ENCODE assay signal across 14 cellular contexts in the genomic region with DNA sequence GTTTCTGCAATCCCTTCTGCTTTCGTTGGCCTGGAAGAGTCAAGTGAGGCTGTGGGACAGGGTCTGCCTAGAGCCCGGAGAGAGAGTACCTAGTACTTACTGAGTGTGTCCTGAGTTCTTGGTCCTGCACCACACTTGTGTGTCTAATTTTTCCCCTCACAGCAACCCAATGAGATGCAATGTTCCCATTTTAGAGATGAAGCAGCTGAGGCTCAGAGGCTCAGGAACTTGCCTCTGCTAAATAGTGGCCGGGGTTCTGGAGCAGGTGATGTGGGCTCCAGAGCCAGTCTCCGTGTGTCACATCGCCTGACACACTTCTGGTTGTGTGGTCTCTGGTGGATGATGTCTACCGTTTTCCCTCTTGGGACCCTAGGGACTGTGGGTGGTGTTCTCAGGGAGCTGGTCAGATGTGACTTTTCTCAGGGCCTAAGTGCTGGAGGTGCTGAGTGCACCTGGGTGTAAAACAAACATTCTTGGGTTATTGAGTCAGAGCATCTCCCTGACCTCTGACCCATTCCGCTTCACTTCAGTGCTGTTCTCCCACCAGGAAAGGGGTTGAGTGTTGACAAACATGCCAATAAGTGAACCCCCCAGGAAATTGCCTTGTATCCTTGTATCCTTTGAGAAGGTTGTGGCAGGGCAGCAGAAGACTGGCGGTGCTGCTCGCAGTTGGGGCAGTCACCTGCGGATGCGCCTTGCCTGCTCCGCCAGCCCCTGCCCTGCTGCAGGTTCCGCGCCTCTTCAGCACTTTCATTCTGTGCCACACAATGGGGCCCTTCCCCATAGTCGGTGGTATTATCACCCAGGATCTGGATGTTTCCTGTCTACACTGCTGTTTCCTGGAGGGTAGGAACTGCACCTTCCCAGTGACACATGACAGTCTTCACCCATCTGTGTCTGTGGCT. TPM values are rescaled to one million over a fixed set of nuclear protein-coding genes. Genes with fewer than 3 reads are reported as not detected.
DNase-seq lines count a peak whose midpoint lies in the region; ATAC-seq and TF ChIP-seq lines count a peak whose summit lies in the region.
"Had no signal": no experiment of that assay in that cellular context is flagged by ENCODE, and none has a peak within 500 bp of the region (broad histone marks: within the 10 kb centered on the region; RNA-seq: fewer than 3 reads in every experiment).

No MANE protein-coding gene starts in this region.

- ATAC-seq in CD8-positive, alpha-beta T cell, result no peak
- ATAC-seq in GM21390 (IDR thresholded peaks at IDR 0.05; ENCODE audit: unreplicated experiment) (no peak), left cardiac atrium (no peak)
- ATAC-seq: activated CD8-positive, alpha-beta T cell treated with anti-CD3 and anti-CD28 coated beads, Interleukin-2, amount 10 ng/mL, durations not matched to agents 7 days and 5 days; stimulated activated naive CD8-positive, alpha-beta T cell treated with anti-CD3 and anti-CD28 coated beads, Interleukin-15, amount 100 ng/mL, for 72 hours had no signal

- CTCF ChIA-PET in CD8-positive, alpha-beta T cell (lab: Charles Lee), result interaction anchor here (0.9 to 1.6 kb wide), 2 partner anchors 9 to 16 kb away, joined by 3 to 8 read pairs; no protein-coding TSS in a partner anchor

- H3K4me1 Mint-ChIP-seq in CD8-positive, alpha-beta T cell (ENCODE audit: low read depth), result no peaks in the 10 kb centered on the region
- H3K4me1 Mint-ChIP-seq in osteocyte (ENCODE audit: unreplicated experiment), result peaks cover 43% of the 10 kb centered on the region

- no peak for TF ChIP-seq POLR2A in adrenal gland (IDR thresholded peaks at IDR 0.05)

- no peak for DNase-seq in CD8-positive, alpha-beta T cell
- DNase-seq in HT1080 (ENCODE audit: low read depth) (peak; percentile 56), choroid plexus epithelial cell (ENCODE audit: low read depth) (peak; percentile 54), osteocyte (ENCODE audit: extremely low spot score, unreplicated experiment) (no peak), middle frontal gyrus (ENCODE audit: extremely low spot score, low spot score) (no peak), adrenal gland (no peak), left cardiac atrium (no peak)
- DNase-seq: activated CD8-positive, alpha-beta T cell treated with anti-CD3 and anti-CD28 coated beads, Interleukin-2, amount 10 ng/mL, durations not matched to agents 7 days and 5 days; activated naive CD4-positive, alpha-beta T cell treated with anti-CD3 and anti-CD28 coated beads, Interleukin-2, amount 50 U/mL, for 16 hours; NCI-H2171 treated with DMSO at 0.1 percent for 48 hours; OCI-M1; stimulated activated naive CD8-positive, alpha-beta T cell treated with anti-CD3 and anti-CD28 coated beads, Interleukin-15, amount 100 ng/mL, for 72 hours had no signal

- WGBS in adrenal gland, 4 donors, result 81 to 92% (median 88%) methylated on average over 9 to 15 of the region's 15 CpGs

- H3K27ac Mint-ChIP-seq in CD8-positive, alpha-beta T cell, result peak overlapping the region; percentile 38
- no peak overlapping the region for H3K27ac Mint-ChIP-seq in osteocyte (ENCODE audit: unreplicated experiment)
- H3K27ac Mint-ChIP-seq: activated CD8-positive, alpha-beta T cell treated with anti-CD3 and anti-CD28 coated beads, Interleukin-2, amount 10 ng/mL, durations not matched to agents 7 days and 5 days had no signal

- H3K9me3 ChIP-seq in CD8-positive, alpha-beta T cell (ENCODE audit: low read length), result no peaks in the 10 kb centered on the region
- H3K9me3 ChIP-seq in adrenal gland (replicated peaks in 1 of 3), result no peaks in the 10 kb centered on the region
- H3K9me3 ChIP-seq: right atrium auricular region had no signal

- H3K27me3 ChIP-seq in CD8-positive, alpha-beta T cell (ENCODE audit: insufficient read depth, low read length), result no peaks in the 10 kb centered on the region
- H3K27me3 ChIP-seq in adrenal gland, result no peaks in the 10 kb centered on the region
- H3K27me3 ChIP-seq: right atrium auricular region had no signal

- no peaks in the 10 kb centered on the region for H3K36me3 ChIP-seq in CD8-positive, alpha-beta T cell (ENCODE audit: insufficient read depth, low read length)
- H3K36me3 ChIP-seq in adrenal gland (replicated peaks in 1 of 2), result no peaks in the 10 kb centered on the region
- H3K36me3 ChIP-seq: right atrium auricular region had no signal

- H3K4me1 ChIP-seq in CD8-positive, alpha-beta T cell (ENCODE audit: insufficient read depth, low read length), result no peaks in the 10 kb centered on the region
- H3K4me1 ChIP-seq in adrenal gland (replicated peaks in 1 of 2), result peaks cover 0 to 4% of the 10 kb centered on the region in 2 donors

- intact Hi-C loops in CD8-positive, alpha-beta T cell (cut with DNase I, micrococcal nuclease), result loop anchor here in 1 of 2 experiments (10.0 kb wide), 1 partner anchor 51 kb away; no protein-coding TSS in a partner anchor
- intact Hi-C loops in adrenal gland (cut with DNase I), result no loop called here
- intact Hi-C loops in left cardiac atrium (cut with DNase I), result no loop called here

- no peaks in the 10 kb centered on the region for H3K9me3 Mint-ChIP-seq in CD8-positive, alpha-beta T cell
- no peaks in the 10 kb centered on the region for H3K9me3 Mint-ChIP-seq in osteocyte (ENCODE audit: unreplicated experiment)
- H3K9me3 Mint-ChIP-seq: stimulated activated naive CD8-positive, alpha-beta T cell treated with anti-CD3 and anti-CD28 coated beads, Interleukin-15, amount 100 ng/mL, for 72 hours had no signal

- POLR2A ChIA-PET in CD8-positive, alpha-beta T cell (lab: Charles Lee), result no interaction called here

- no peak overlapping the region for H3K4me3 ChIP-seq in CD8-positive, alpha-beta T cell (ENCODE audit: low read depth, low read length)
- no peak overlapping the region for H3K4me3 ChIP-seq in choroid plexus epithelial cell (ENCODE audit: low read depth, low read length)
- no peak overlapping the region for H3K4me3 ChIP-seq in adrenal gland
- H3K4me3 ChIP-seq: right atrium auricular region had no signal

- no peak for TF ChIP-seq CTCF in CD8-positive, alpha-beta T cell (IDR thresholded peaks at IDR 0.05)
- TF ChIP-seq CTCF in choroid plexus epithelial cell (conservative IDR thresholded peaks at IDR 0.05; ENCODE audit: low read depth, low read length), result no peak
- TF ChIP-seq CTCF in osteocyte (IDR thresholded peaks at IDR 0.05), result no peak
- no peak for TF ChIP-seq CTCF in adrenal gland (IDR thresholded peaks at IDR 0.05)

- H3K36me3 Mint-ChIP-seq in CD8-positive, alpha-beta T cell, result peaks cover 12% of the 10 kb centered on the region
- H3K36me3 Mint-ChIP-seq in osteocyte (ENCODE audit: unreplicated experiment), result no peaks in the 10 kb centered on the region

- no peaks in the 10 kb centered on the region for H3K27me3 Mint-ChIP-seq in CD8-positive, alpha-beta T cell (ENCODE audit: low read depth)
- H3K27me3 Mint-ChIP-seq in osteocyte (ENCODE audit: unreplicated experiment), result no peaks in the 10 kb centered on the region
- H3K27me3 Mint-ChIP-seq: stimulated activated naive CD8-positive, alpha-beta T cell treated with anti-CD3 and anti-CD28 coated beads, Interleukin-15, amount 100 ng/mL, for 72 hours had no signal

- H3K27ac ChIP-seq in CD8-positive, alpha-beta T cell (ENCODE audit: low read depth, low read length), result no peak overlapping the region
- H3K27ac ChIP-seq in adrenal gland, result no peak overlapping the region
- H3K27ac ChIP-seq: right atrium auricular region had no signal

- no peak overlapping the region for H3K4me3 Mint-ChIP-seq in CD8-positive, alpha-beta T cell
- H3K4me3 Mint-ChIP-seq in osteocyte (ENCODE audit: unreplicated experiment), result peak overlapping the region; percentile 26
- H3K4me3 Mint-ChIP-seq: activated CD8-positive, alpha-beta T cell treated with anti-CD3 and anti-CD28 coated beads, Interleukin-2, amount 10 ng/mL, durations not matched to agents 7 days and 5 days; stimulated activated naive CD8-positive, alpha-beta T cell treated with anti-CD3 and anti-CD28 coated beads, Interleukin-15, amount 100 ng/mL, for 72 hours had no signal

RNA-seq across cellular contexts. Expression of a gene that starts 32.1 kb away (rescaled TPM):
- total RNA-seq in CD8-positive, alpha-beta T cell, result 1 to 10 TPM; 6.5 to 8.9 TPM
- total RNA-seq in HT1080 (2014; rRNA removed; shearing (Covaris generic)), result 13.3 and 18.2 TPM in 2 replicates
- polyA plus RNA-seq in HT1080 (2015; cell fraction: cytosol; rRNA removed), result 40.3 and 50.9 TPM in 2 replicates
- polyA plus RNA-seq in HT1080 (2015; cell fraction: nucleus; rRNA removed), result 132 and 148 TPM in 2 replicates
- total RNA-seq in osteocyte, result 13.8 and 14.1 TPM in 2 replicates
- 10 to 100 TPM in 2 of 8 donors, 1 to 10 TPM in 6; 1.2 to 11.7 (median 5.0) TPM for total RNA-seq in adrenal gland
- polyA plus RNA-seq in adrenal gland, result 1 to 10 TPM; 1.5 to 5.9 (median 2.2) TPM
- 10 to 100 TPM; 17.2 to 18.4 TPM for total RNA-seq in left cardiac atrium

Comparison
In these comparisons a context has a peak if more than half of its experiments do, and no peak if none do; other contexts are left out.
1. DNase-seq: peak in HT1080 (single experiment) and choroid plexus epithelial cell (single experiment); none in CD8-positive, alpha-beta T cell (0 of 7), osteocyte (single experiment), middle frontal gyrus (single experiment), adrenal gland (0 of 7) and left cardiac atrium (single experiment).